Comparison of ENCODE assay signal across 5 cellular contexts in genomic region chr4:12580787-12581186, GRCh38.
"Had no signal": no experiment of that assay in that cellular context is flagged by ENCODE, and none has a peak within 500 bp of the region (broad histone marks: within the 10 kb centered on the region; RNA-seq: fewer than 3 reads in every experiment).

No MANE protein-coding gene starts in this region.

- ATAC-seq: HepG2 had no signal

- DNase-seq: GM23248, H9, HCEC 1CT, KBM-7 had no signal
